ENCODE assay signal across 1 cellular context in the genomic region with DNA sequence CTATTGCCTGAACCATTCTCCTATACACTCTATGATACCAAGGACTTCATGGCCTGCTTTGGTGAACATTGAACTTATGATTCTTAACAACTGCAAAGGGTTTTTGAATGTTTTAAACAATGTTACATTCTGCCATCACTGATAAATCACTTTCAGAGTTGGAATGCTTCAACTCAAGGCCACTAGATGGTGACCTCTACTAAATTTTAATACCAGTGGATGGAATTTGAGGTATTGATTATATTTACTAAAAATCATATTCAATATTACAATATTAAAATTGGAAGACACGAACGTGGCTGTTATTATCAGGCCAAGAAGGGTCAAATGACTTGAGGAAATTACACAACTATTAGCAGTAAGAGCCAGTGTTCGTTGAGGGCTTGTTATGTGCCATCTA.
TF ChIP-seq lines count a peak whose summit lies in the region.

No MANE protein-coding gene starts in this region.

TF ChIP-seq in GM23338, 12 proteins besides CTCF, POLR2A, EP300 and RAD21 (continued from another document):
- TF ChIP-seq, protein P1, sequence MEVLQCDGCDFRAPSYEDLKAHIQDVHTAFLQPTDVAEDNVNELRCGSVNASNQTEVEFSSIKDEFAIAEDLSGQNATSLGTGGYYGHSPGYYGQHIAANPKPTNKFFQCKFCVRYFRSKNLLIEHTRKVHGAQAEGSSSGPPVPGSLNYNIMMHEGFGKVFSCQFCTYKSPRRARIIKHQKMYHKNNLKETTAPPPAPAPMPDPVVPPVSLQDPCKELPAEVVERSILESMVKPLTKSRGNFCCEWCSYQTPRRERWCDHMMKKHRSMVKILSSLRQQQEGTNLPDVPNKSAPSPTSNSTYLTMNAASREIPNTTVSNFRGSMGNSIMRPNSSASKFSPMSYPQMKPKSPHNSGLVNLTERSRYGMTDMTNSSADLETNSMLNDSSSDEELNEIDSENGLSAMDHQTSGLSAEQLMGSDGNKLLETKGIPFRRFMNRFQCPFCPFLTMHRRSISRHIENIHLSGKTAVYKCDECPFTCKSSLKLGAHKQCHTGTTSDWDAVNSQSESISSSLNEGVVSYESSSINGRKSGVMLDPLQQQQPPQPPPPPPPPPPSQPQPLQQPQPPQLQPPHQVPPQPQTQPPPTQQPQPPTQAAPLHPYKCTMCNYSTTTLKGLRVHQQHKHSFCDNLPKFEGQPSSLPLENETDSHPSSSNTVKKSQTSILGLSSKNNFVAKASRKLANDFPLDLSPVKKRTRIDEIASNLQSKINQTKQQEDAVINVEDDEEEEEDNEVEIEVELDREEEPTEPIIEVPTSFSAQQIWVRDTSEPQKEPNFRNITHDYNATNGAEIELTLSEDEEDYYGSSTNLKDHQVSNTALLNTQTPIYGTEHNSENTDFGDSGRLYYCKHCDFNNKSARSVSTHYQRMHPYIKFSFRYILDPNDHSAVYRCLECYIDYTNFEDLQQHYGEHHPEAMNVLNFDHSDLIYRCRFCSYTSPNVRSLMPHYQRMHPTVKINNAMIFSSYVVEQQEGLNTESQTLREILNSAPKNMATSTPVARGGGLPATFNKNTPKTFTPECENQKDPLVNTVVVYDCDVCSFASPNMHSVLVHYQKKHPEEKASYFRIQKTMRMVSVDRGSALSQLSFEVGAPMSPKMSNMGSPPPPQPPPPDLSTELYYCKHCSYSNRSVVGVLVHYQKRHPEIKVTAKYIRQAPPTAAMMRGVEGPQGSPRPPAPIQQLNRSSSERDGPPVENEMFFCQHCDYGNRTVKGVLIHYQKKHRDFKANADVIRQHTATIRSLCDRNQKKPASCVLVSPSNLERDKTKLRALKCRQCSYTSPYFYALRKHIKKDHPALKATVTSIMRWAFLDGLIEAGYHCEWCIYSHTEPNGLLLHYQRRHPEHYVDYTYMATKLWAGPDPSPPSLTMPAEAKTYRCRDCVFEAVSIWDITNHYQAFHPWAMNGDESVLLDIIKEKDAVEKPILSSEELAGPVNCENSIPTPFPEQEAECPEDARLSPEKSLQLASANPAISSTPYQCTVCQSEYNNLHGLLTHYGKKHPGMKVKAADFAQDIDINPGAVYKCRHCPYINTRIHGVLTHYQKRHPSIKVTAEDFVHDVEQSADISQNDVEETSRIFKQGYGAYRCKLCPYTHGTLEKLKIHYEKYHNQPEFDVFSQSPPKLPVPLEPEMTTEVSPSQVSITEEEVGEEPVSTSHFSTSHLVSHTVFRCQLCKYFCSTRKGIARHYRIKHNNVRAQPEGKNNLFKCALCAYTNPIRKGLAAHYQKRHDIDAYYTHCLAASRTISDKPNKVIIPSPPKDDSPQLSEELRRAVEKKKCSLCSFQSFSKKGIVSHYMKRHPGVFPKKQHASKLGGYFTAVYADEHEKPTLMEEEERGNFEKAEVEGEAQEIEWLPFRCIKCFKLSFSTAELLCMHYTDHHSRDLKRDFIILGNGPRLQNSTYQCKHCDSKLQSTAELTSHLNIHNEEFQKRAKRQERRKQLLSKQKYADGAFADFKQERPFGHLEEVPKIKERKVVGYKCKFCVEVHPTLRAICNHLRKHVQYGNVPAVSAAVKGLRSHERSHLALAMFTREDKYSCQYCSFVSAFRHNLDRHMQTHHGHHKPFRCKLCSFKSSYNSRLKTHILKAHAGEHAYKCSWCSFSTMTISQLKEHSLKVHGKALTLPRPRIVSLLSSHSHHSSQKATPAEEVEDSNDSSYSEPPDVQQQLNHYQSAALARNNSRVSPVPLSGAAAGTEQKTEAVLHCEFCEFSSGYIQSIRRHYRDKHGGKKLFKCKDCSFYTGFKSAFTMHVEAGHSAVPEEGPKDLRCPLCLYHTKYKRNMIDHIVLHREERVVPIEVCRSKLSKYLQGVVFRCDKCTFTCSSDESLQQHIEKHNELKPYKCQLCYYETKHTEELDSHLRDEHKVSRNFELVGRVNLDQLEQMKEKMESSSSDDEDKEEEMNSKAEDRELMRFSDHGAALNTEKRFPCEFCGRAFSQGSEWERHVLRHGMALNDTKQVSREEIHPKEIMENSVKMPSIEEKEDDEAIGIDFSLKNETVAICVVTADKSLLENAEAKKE (CRISPR knock-in tag; IDR thresholded peaks at IDR 0.05): no peak
- TF ChIP-seq ZNF331 (CRISPR knock-in tag; IDR thresholded peaks at IDR 0.05; ENCODE audit: low read depth) (no peak), ETS1 (IDR thresholded peaks at IDR 0.05) (no peak), ZNF114 (CRISPR knock-in tag; IDR thresholded peaks at IDR 0.05) (no peak)
TF ChIP-seq in GM23338: peak in this region for 0.
